ENCODE assay signal across 24 cellular contexts in the genomic region with DNA sequence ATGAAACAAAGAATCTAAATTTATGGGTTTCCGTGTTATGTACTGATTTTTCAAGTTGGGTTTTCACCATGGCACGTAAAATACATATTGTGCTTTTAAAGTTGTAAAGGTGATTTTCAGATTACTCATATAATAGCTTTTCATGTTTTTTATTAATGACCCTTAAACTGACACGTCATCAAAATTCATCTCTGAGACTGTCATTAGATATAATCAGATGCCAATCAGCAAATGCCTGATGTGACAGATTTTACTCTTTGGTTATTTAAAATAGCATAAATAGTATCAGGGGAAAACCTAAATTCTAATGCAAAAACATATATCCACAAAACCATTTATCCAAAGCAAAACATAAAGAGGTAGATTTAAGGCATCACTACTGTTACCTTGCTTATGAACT.
"Had no signal": no experiment of that assay in that cellular context is flagged by ENCODE, and none has a peak within 500 bp of the region (broad histone marks: within the 10 kb centered on the region; RNA-seq: fewer than 3 reads in every experiment).

No MANE protein-coding gene starts in this region.

- H3K79me2 ChIP-seq: parathyroid adenoma had no signal

- H3K27me3 Mint-ChIP-seq: memory B cell; stimulated activated naive B cell treated with anti-CD40 and anti-IgM and Interleukin-4, amounts not matched to agents 10 μg/mL and 1 μg/mL and 100 μg/mL, for 72 hours had no signal

- H3K27ac Mint-ChIP-seq: immature natural killer cell; stimulated activated naive B cell treated with anti-CD40 and anti-IgM and Interleukin-4, amounts not matched to agents 10 μg/mL and 1 μg/mL and 100 μg/mL, for 72 hours had no signal

- H3K27ac ChIP-seq: colonic mucosa, heart left ventricle, left ventricle myocardium inferior, lower lobe of right lung, parathyroid adenoma, prostate gland, skin epidermis, stomach, thoracic aorta, transverse colon had no signal

- H3K9me3 ChIP-seq: colonic mucosa, heart left ventricle, left ventricle myocardium inferior, lower lobe of right lung, prostate gland, stomach, thoracic aorta, transverse colon had no signal

- H3K36me3 Mint-ChIP-seq: immature natural killer cell had no signal

- H3K4me3 ChIP-seq: colonic mucosa, heart left ventricle, left ventricle myocardium inferior, lower lobe of right lung, prostate gland, skin epidermis, stomach, thoracic aorta, transverse colon had no signal

- H3K9ac ChIP-seq: parathyroid adenoma had no signal

- H3K36me3 ChIP-seq: colonic mucosa, heart left ventricle, left ventricle myocardium inferior, lower lobe of right lung, prostate gland, stomach, thoracic aorta, transverse colon had no signal

- ATAC-seq: heart left ventricle; left cardiac atrium; lower lobe of right lung; sciatic nerve; stimulated activated naive B cell treated with anti-CD40 and anti-IgM and Interleukin-4, amounts not matched to agents 10 μg/mL and 1 μg/mL and 100 μg/mL, for 72 hours had no signal

- H2AFZ ChIP-seq: parathyroid adenoma had no signal

- H3K4me3 Mint-ChIP-seq: immature natural killer cell; memory B cell; mesothelial cell of epicardium; nephron; stimulated activated naive B cell treated with anti-CD40 and anti-IgM and Interleukin-4, amounts not matched to agents 10 μg/mL and 1 μg/mL and 100 μg/mL, for 72 hours had no signal

- H3K9me3 Mint-ChIP-seq: immature natural killer cell; memory B cell; nephron; stimulated activated naive B cell treated with anti-CD40 and anti-IgM and Interleukin-4, amounts not matched to agents 10 μg/mL and 1 μg/mL and 100 μg/mL, for 72 hours had no signal

- DNase-seq: colonic mucosa; erythroblast; foreskin melanocyte; heart left ventricle; immature natural killer cell; left cardiac atrium; left ventricle myocardium inferior; lower lobe of right lung; retina; stimulated activated CD4-positive, alpha-beta T cell treated with anti-CD3 and anti-CD28 coated beads, Interleukin-2, amount 100 ng/mL, for 24 hours; stimulated activated CD4-positive, alpha-beta T cell treated with anti-CD3 and anti-CD28 coated beads, Interleukin-4, amount 100 ng/mL, for 4 hours; stimulated activated naive B cell treated with anti-CD40 and anti-IgM and Interleukin-4, amounts not matched to agents 10 μg/mL and 1 μg/mL and 100 μg/mL, for 72 hours; stomach; substantia nigra; transverse colon had no signal

- H3K27me3 ChIP-seq: colonic mucosa, heart left ventricle, stomach, transverse colon had no signal

- FAIRE-seq: kidney had no signal

- H3K4me1 ChIP-seq: colonic mucosa, parathyroid adenoma had no signal
